In the genomic region with DNA sequence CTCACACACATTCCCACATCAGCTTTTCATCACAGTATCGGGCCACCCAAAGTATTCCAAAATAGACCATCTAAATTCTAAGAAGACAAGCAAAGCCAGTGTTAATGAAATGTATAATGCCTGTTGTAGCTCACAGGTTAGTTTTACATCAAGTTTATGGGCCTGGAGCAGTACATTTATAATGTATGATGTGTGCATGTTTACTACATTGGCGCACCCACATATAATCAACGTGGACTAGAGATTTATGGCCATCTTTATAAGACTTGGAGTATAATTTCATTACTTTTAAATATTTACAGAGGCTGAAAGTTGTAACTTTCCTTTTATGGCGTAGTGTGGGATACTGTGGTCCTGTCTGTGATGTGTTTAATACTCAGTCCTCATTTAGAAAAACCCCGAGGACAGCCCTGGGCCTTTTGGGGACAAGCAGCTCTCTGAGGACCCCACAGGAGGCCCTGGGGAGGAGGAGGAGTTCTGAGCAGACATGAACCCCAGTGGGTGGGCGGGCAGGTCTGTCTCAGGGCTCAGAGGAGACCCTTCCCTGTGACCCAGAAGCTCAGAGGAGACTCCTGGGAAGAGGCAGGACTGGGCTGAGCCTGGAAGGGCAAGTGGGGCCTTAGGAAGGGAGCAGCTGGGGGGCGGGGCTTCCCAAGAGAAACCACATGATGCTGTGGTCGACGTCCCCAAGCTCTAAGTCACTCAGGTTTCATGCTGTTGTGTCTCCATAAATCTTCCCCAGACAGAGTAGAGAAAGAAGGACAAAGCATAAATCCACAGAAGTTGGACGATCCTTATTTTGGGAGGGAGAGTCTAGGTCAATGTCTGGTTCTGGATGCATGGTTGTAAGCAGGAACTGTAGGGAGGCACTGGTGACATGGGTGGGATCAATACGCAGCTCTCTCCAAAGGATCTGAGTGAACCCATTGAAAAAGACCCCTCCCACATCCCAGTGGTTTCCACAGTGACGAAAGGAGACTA, we compare ENCODE assay signal across 24 cellular contexts.
DNase-seq lines count a peak whose midpoint lies in the region; ATAC-seq and TF ChIP-seq lines count a peak whose summit lies in the region.
"Had no signal": no experiment of that assay in that cellular context is flagged by ENCODE, and none has a peak within 500 bp of the region (broad histone marks: within the 10 kb centered on the region; RNA-seq: fewer than 3 reads in every experiment).

No MANE protein-coding gene starts in this region.

- no peaks in the 10 kb centered on the region for H3K9me3 ChIP-seq in Peyer's patch
- H3K9me3 ChIP-seq in colonic mucosa: no peaks in the 10 kb centered on the region
- H3K9me3 ChIP-seq in sigmoid colon: no peaks in the 10 kb centered on the region
- H3K9me3 ChIP-seq in effector memory CD4-positive, alpha-beta T cell (ENCODE audit: control insufficient read depth, low read length): peaks cover 4% of the 10 kb centered on the region
- H3K9me3 ChIP-seq: adrenal gland, gastrocnemius medialis, neutrophil, upper lobe of left lung had no signal

- no peak overlapping the region for H3K4me3 Mint-ChIP-seq in mesothelial cell of epicardium
- H3K4me3 Mint-ChIP-seq: activated T-cell treated with anti-CD3 and anti-CD28 coated beads, Interleukin-2, amount 50 U/mL, for 72 hours; stimulated activated naive B cell treated with anti-CD40 and anti-IgM and Interleukin-4, amounts not matched to agents 10 μg/mL and 1 μg/mL and 100 μg/mL, for 72 hours; T-helper 1 cell treated with Interleukin-12 subunit alpha and Interleukin-12 subunit beta and Interleukin-4 antibody, amounts not matched to agents 30 μg/mL and 1 μg/mL, for 36 hours had no signal

- H3K27me3 ChIP-seq in Peyer's patch (no peaks in the 10 kb centered on the region), colonic mucosa (no peaks in the 10 kb centered on the region), sigmoid colon (no peaks in the 10 kb centered on the region)
- H3K27me3 ChIP-seq in effector memory CD4-positive, alpha-beta T cell (replicated peaks; ENCODE audit: control insufficient read depth, insufficient read depth, low read length, poor library complexity, severe bottlenecking): no peaks in the 10 kb centered on the region
- H3K27me3 ChIP-seq: adrenal gland, gastrocnemius medialis, upper lobe of left lung had no signal

- H3K36me3 ChIP-seq in Peyer's patch (no peaks in the 10 kb centered on the region), colonic mucosa (no peaks in the 10 kb centered on the region), sigmoid colon (no peaks in the 10 kb centered on the region)
- no peaks in the 10 kb centered on the region for H3K36me3 ChIP-seq in effector memory CD4-positive, alpha-beta T cell (ENCODE audit: control insufficient read depth, insufficient read depth, low read length)
- H3K36me3 ChIP-seq: adrenal gland, gastrocnemius medialis, neutrophil, upper lobe of left lung had no signal

- no peaks in the 10 kb centered on the region for H3K36me3 Mint-ChIP-seq in mesothelial cell of epicardium
- H3K36me3 Mint-ChIP-seq: stimulated activated naive B cell treated with anti-CD40 and anti-IgM and Interleukin-4, amounts not matched to agents 10 μg/mL and 1 μg/mL and 100 μg/mL, for 72 hours had no signal

- no peaks in the 10 kb centered on the region for H3K9me3 Mint-ChIP-seq in mesothelial cell of epicardium
- H3K9me3 Mint-ChIP-seq: activated T-cell treated with anti-CD3 and anti-CD28 coated beads, Interleukin-2, amount 50 U/mL, for 72 hours; T-helper 1 cell treated with Interleukin-12 subunit alpha and Interleukin-12 subunit beta and Interleukin-4 antibody, amounts not matched to agents 30 μg/mL and 1 μg/mL, for 36 hours had no signal

- TF ChIP-seq POLR2A in Peyer's patch (IDR thresholded peaks at IDR 0.05): no peak
- no peak for TF ChIP-seq POLR2A in sigmoid colon (IDR thresholded peaks at IDR 0.05)

- no peaks in the 10 kb centered on the region for H3K4me1 ChIP-seq in Peyer's patch
- H3K4me1 ChIP-seq in colonic mucosa: peaks cover 6% of the 10 kb centered on the region
- peaks cover 0 to 14% (median 12%) of the 10 kb centered on the region in 4 donors for H3K4me1 ChIP-seq in sigmoid colon
- no peaks in the 10 kb centered on the region for H3K4me1 ChIP-seq in effector memory CD4-positive, alpha-beta T cell (ENCODE audit: control insufficient read depth, insufficient read depth, low read length, poor library complexity, severe bottlenecking)
- H3K4me1 ChIP-seq: adrenal gland, gastrocnemius medialis, upper lobe of left lung had no signal

- peaks cover 11% of the 10 kb centered on the region for H3K4me1 Mint-ChIP-seq in mesothelial cell of epicardium
- H3K4me1 Mint-ChIP-seq: stimulated activated naive B cell treated with anti-CD40 and anti-IgM and Interleukin-4, amounts not matched to agents 10 μg/mL and 1 μg/mL and 100 μg/mL, for 72 hours had no signal

- peak overlapping the region in 1 of 2 donors; percentile 4 for H3K9ac ChIP-seq in colonic mucosa (ENCODE audit: low read depth in 2 of 2, low read length in 2 of 2)

- H3K27ac Mint-ChIP-seq in mesothelial cell of epicardium: peak overlapping the region; percentile 19
- H3K27ac Mint-ChIP-seq: activated T-cell treated with anti-CD3 and anti-CD28 coated beads, Interleukin-2, amount 50 U/mL, for 72 hours; progenitor cell of endocrine pancreas; stimulated activated naive B cell treated with anti-CD40 and anti-IgM and Interleukin-4, amounts not matched to agents 10 μg/mL and 1 μg/mL and 100 μg/mL, for 72 hours; T-helper 1 cell treated with Interleukin-12 subunit alpha and Interleukin-12 subunit beta and Interleukin-4 antibody, amounts not matched to agents 30 μg/mL and 1 μg/mL, for 36 hours had no signal

- no peak for ATAC-seq in GM21515 (IDR thresholded peaks at IDR 0.05; ENCODE audit: unreplicated experiment)
- ATAC-seq: activated T-cell treated with anti-CD3 and anti-CD28 coated beads, Interleukin-2, amount 50 U/mL, for 72 hours; gastrocnemius medialis; HCT116; SK-N-SH treated with all-trans-retinoic acid at 6 μM for 48 hours; stimulated activated naive B cell treated with anti-CD40 and anti-IgM and Interleukin-4, amounts not matched to agents 10 μg/mL and 1 μg/mL and 100 μg/mL, for 72 hours had no signal

- peaks cover 2% of the 10 kb centered on the region for H3K27me3 Mint-ChIP-seq in mesothelial cell of epicardium (ENCODE audit: low read depth)

- H3K4me3 ChIP-seq in Peyer's patch (no peak overlapping the region), colonic mucosa (no peak overlapping the region), sigmoid colon (no peak overlapping the region)
- H3K4me3 ChIP-seq in effector memory CD4-positive, alpha-beta T cell (ENCODE audit: insufficient read depth, low read depth, low read length, poor library complexity, severe bottlenecking): no peak overlapping the region
- H3K4me3 ChIP-seq: adrenal gland, gastrocnemius medialis, upper lobe of left lung had no signal

- H3K27ac ChIP-seq in Peyer's patch: no peak overlapping the region
- peak overlapping the region; percentile 41 for H3K27ac ChIP-seq in colonic mucosa
- H3K27ac ChIP-seq in sigmoid colon: peak overlapping the region in 3 of 4 donors; percentile 62 to 69 (median 66)
- H3K27ac ChIP-seq in effector memory CD4-positive, alpha-beta T cell (ENCODE audit: insufficient read depth, low read length, poor library complexity, severe bottlenecking): no peak overlapping the region
- H3K27ac ChIP-seq: adrenal gland, C4-2B, gastrocnemius medialis, neutrophil, upper lobe of left lung had no signal

- DNase-seq in Peyer's patch (peak in 2 of 3 donors; percentile 12 to 33), colonic mucosa (no peak), mesothelial cell of epicardium (ENCODE audit: low spot score in 2 of 2, unreplicated experiment in 2 of 2) (no peak), sigmoid colon (peak; percentile 60), AG08395 (ENCODE audit: low spot score) (no peak)
- no peak for DNase-seq in effector memory CD4-positive, alpha-beta T cell
- DNase-seq: activated CD4-positive, alpha-beta T cell treated with anti-CD3 and anti-CD28 coated beads, Interleukin-2, amount 50 U/mL, for 48 hours; activated CD4-positive, CD25-positive, alpha-beta regulatory T cell treated with anti-CD3 and anti-CD28 coated beads, Interleukin-2, amount 50 U/mL, for 72 hours; activated naive CD4-positive, alpha-beta T cell treated with Interleukin-2 at 50 U/mL for 16 hours; activated T-cell treated with anti-CD3 and anti-CD28 coated beads, Interleukin-2, amount 50 U/mL, for 72 hours; adrenal gland; COR-L47; gastrocnemius medialis; mammary epithelial cell; stimulated activated naive B cell treated with anti-CD40 and anti-IgM and Interleukin-4, amounts not matched to agents 10 μg/mL and 1 μg/mL and 100 μg/mL, for 72 hours; substantia nigra had no signal

- WGBS in sigmoid colon, 2 donors: 8 to 50% methylated on average over 12 of the region's 12 CpGs

- TF ChIP-seq CTCF in Peyer's patch (IDR thresholded peaks at IDR 0.05) (no peak), colonic mucosa (IDR thresholded peaks at IDR 0.05) (no peak), mesothelial cell of epicardium (IDR thresholded peaks at IDR 0.05; ENCODE audit: unreplicated experiment) (no peak), sigmoid colon (IDR thresholded peaks at IDR 0.05) (no peak)

- TF ChIP-seq EP300 in sigmoid colon (IDR thresholded peaks at IDR 0.05): peak in 3 of 4 donors; percentile 66 to 85 (median 83)

- intact Hi-C loops in colonic mucosa (cut with DNase I) (no loop called here), sigmoid colon (cut with DNase I) (loop anchor here (10.0 kb wide), 2 partner anchors 261 to 331 kb away; no protein-coding TSS in a partner anchor)

Comparison
In these comparisons a context has a peak if more than half of its experiments do, and no peak if none do; other contexts are left out.
1. DNase-seq: peak in Peyer's patch (2 of 3) and sigmoid colon (single experiment); none in colonic mucosa (single experiment), mesothelial cell of epicardium (0 of 2), AG08395 (single experiment) and effector memory CD4-positive, alpha-beta T cell (0 of 3).
2. H3K27ac ChIP-seq: peak in colonic mucosa (single experiment) and sigmoid colon (3 of 4); none in Peyer's patch (0 of 4) and effector memory CD4-positive, alpha-beta T cell (single experiment).